ENCODE assay signal across 10 cellular contexts in genomic region chr22:29309332-29310064, GRCh38. TPM values are rescaled to one million over a fixed set of nuclear protein-coding genes. Genes with fewer than 3 reads are reported as not detected.
DNase-seq lines count a peak whose midpoint lies in the region; ATAC-seq, FAIRE-seq and TF ChIP-seq lines count a peak whose summit lies in the region.
"Had no signal": no experiment of that assay in that cellular context is flagged by ENCODE, and none has a peak within 500 bp of the region (broad histone marks: within the 10 kb centered on the region; RNA-seq: fewer than 3 reads in every experiment).

No MANE protein-coding gene starts in this region.

- H3K36me3 Mint-ChIP-seq in activated CD4-positive, alpha-beta memory T cell treated with anti-CD3 and anti-CD28 coated beads, Interleukin-2, amount 10 ng/mL, durations not matched to agents 7 days and 5 days (ENCODE audit: low read depth): peaks cover 8% of the 10 kb centered on the region
- H3K36me3 Mint-ChIP-seq in activated CD4-positive, alpha-beta memory T cell treated with anti-CD3 and anti-CD28 coated beads for 36 hours: no peaks in the 10 kb centered on the region

- FAIRE-seq in K562 (lab: Jason Lieb, UNC): no peak
- FAIRE-seq in H54 (lab: Jason Lieb, UNC): no peak

- peaks cover 9% of the 10 kb centered on the region; the same call in 1 of the 3 replicates for H3K36me3 ChIP-seq in K562 (ENCODE audit: control insufficient read depth, insufficient read depth, low read length)
- no peaks in the 10 kb centered on the region for H3K36me3 ChIP-seq in right lobe of liver
- H3K36me3 ChIP-seq in transverse colon: no peaks in the 10 kb centered on the region
- H3K36me3 ChIP-seq in BE2C: no peaks in the 10 kb centered on the region

- no peaks in the 10 kb centered on the region for H3K27me3 ChIP-seq in K562 (ENCODE audit: control insufficient read depth in 2 of 2, insufficient read depth in 2 of 2, low read length in 2 of 2)
- no peaks in the 10 kb centered on the region for H3K27me3 ChIP-seq in right lobe of liver
- peaks cover 13% of the 10 kb centered on the region for H3K27me3 ChIP-seq in transverse colon
- peaks cover 31% of the 10 kb centered on the region for H3K27me3 ChIP-seq in BE2C

- DNase-seq in activated CD4-positive, alpha-beta memory T cell treated with anti-CD3 and anti-CD28 coated beads, Interleukin-2, amount 10 ng/mL, durations not matched to agents 7 days and 5 days: no peak
- DNase-seq in activated CD4-positive, alpha-beta memory T cell treated with anti-CD3 and anti-CD28 coated beads for 36 hours: no peak
- DNase-seq in K562 (ENCODE audit: extremely low read depth in 1 of 4, low spot score in 3 of 4) (peak in 3 of 4 experiments; percentile 28 to 33 (median 32)), right lobe of liver (peak in 2 of 3 donors; percentile 38 to 55), transverse colon (peak; percentile 50), H54 (ENCODE audit: insufficient read length, low spot score) (no peak), BE2C (no peak)
- DNase-seq: NCI-H524 treated with DMSO at 0.1 percent for 48 hours had no signal

- CTCF ChIA-PET in activated CD4-positive, alpha-beta memory T cell treated with anti-CD3 and anti-CD28 coated beads, Interleukin-2, amount 10 ng/mL, durations not matched to agents 7 days and 5 days (lab: Charles Lee): no interaction called here
- CTCF ChIA-PET in activated CD4-positive, alpha-beta memory T cell treated with anti-CD3 and anti-CD28 coated beads for 36 hours (lab: Charles Lee): interaction anchor here (0.6 kb wide), 1 partner anchor 328 kb away, joined by 3 read pairs; no protein-coding TSS in a partner anchor
- CTCF ChIA-PET in K562 (lab: Yijun Ruan, JAX; ENCODE audit: low intra/inter-chr PET ratio): no interaction called here

- H3K9me3 ChIP-seq in K562 (replicated peaks; ENCODE audit: control insufficient read depth, insufficient read depth, low read depth, low read length): no peaks in the 10 kb centered on the region
- H3K9me3 ChIP-seq in right lobe of liver: no peaks in the 10 kb centered on the region
- H3K9me3 ChIP-seq in transverse colon: no peaks in the 10 kb centered on the region
- no peaks in the 10 kb centered on the region for H3K9me3 ChIP-seq in BE2C

- H3K4me1 ChIP-seq in K562 (replicated peaks in 1 of 2; ENCODE audit: control insufficient read depth in 2 of 2, insufficient read depth in 2 of 2, low read length in 2 of 2): peaks cover 14 to 88% of the 10 kb centered on the region in 2 experiments; a peak in 4 of 5 replicates
- H3K4me1 ChIP-seq in right lobe of liver: peaks cover 0 to 11% (median 6%) of the 10 kb centered on the region in 4 donors
- H3K4me1 ChIP-seq in transverse colon: peaks cover 54 to 80% (median 66%) of the 10 kb centered on the region in 4 donors
- peaks cover 7% of the 10 kb centered on the region for H3K4me1 ChIP-seq in BE2C

- peak overlapping the region in 1 of 2 experiments; percentile 95; a peak in 2 of 4 replicates for H3K9ac ChIP-seq in K562 (ENCODE audit: insufficient read depth in 1 of 2, low read depth in 2 of 2, low read length in 2 of 2)

- H3K4me3 ChIP-seq in K562 (no peak overlapping the region), right lobe of liver (no peak overlapping the region), transverse colon (no peak overlapping the region), BE2C (ENCODE audit: low read depth, low read length) (no peak overlapping the region)

- no peak overlapping the region for H2AFZ ChIP-seq in K562 (ENCODE audit: low read depth, low read length)

- no TSS peak for BruUV-seq in K562 (replicated peaks; lab: Mats Ljungman, UMichigan)

- ATAC-seq in K562: no peak
- ATAC-seq in right lobe of liver: no peak
- no peak for ATAC-seq in HG02852 (IDR thresholded peaks at IDR 0.05; ENCODE audit: unreplicated experiment)

- H3K4me2 ChIP-seq in K562 (ENCODE audit: insufficient read depth, low read length): peak overlapping the region; percentile 12; the same call in 1 of the 2 replicates

- WGBS in K562 (ENCODE audit: insufficient coverage, low coverage, missing lambda C conversion rate): 72% methylated on average over 12 of the region's 21 CpGs
- 93% methylated on average over 3 of the region's 21 CpGs for WGBS in right lobe of liver (ENCODE audit: insufficient coverage, low coverage, low lambda C conversion rate, missing lambda C conversion rate)
- 70% methylated on average over 20 of the region's 21 CpGs; no CpG with 5 or more reads in 1 of the 2 donors for WGBS in transverse colon (ENCODE audit: low coverage in 1 of 2), 2 donors

- TF ChIP-seq EP300 in K562 (IDR thresholded peaks at IDR 0.05; ENCODE audit: low read length) (no peak; the same call in 1 of the 2 replicates), transverse colon (IDR thresholded peaks at IDR 0.05; ENCODE audit: low read depth) (no peak)

- POLR2A ChIA-PET in activated CD4-positive, alpha-beta memory T cell treated with anti-CD3 and anti-CD28 coated beads, Interleukin-2, amount 10 ng/mL, durations not matched to agents 7 days and 5 days (lab: Charles Lee): interaction anchor here (0.9 to 2.6 kb wide), 3 partner anchors 35 to 529 kb away, joined by 3 to 6 read pairs (median 5); no protein-coding TSS in a partner anchor
- POLR2A ChIA-PET in activated CD4-positive, alpha-beta memory T cell treated with anti-CD3 and anti-CD28 coated beads for 36 hours (lab: Charles Lee): no interaction called here
- POLR2A ChIA-PET in K562 (lab: Yijun Ruan, JAX): no interaction called here

- no peaks in the 10 kb centered on the region for H3K9me1 ChIP-seq in K562 (ENCODE audit: control insufficient read depth, insufficient read depth, low read length)

- intact Hi-C loops in activated CD4-positive, alpha-beta memory T cell treated with anti-CD3 and anti-CD28 coated beads for 36 hours (cut with micrococcal nuclease): loop anchor here (5.0 kb wide), 1 partner anchor 42 kb away; the partner anchor contains the start of genes EWSR1 and RHBDD3
- intact Hi-C loops in K562 (cut with micrococcal nuclease) (no loop called here), right lobe of liver (cut with DNase I) (loop anchor here in 1 of 2 donors (10.0 kb wide), 1 partner anchor 45 kb away; no protein-coding TSS in a partner anchor), transverse colon (cut with DNase I; ENCODE audit: low total_unique reads) (no loop called here)

- peaks cover 27% of the 10 kb centered on the region for H3K27me3 Mint-ChIP-seq in activated CD4-positive, alpha-beta memory T cell treated with anti-CD3 and anti-CD28 coated beads, Interleukin-2, amount 10 ng/mL, durations not matched to agents 7 days and 5 days
- peaks cover 33% of the 10 kb centered on the region for H3K27me3 Mint-ChIP-seq in activated CD4-positive, alpha-beta memory T cell treated with anti-CD3 and anti-CD28 coated beads for 36 hours

- no peaks in the 10 kb centered on the region for H3K9me3 Mint-ChIP-seq in activated CD4-positive, alpha-beta memory T cell treated with anti-CD3 and anti-CD28 coated beads, Interleukin-2, amount 10 ng/mL, durations not matched to agents 7 days and 5 days
- no peaks in the 10 kb centered on the region for H3K9me3 Mint-ChIP-seq in activated CD4-positive, alpha-beta memory T cell treated with anti-CD3 and anti-CD28 coated beads for 36 hours

- H3K27ac ChIP-seq in K562 (ENCODE audit: extremely low read depth, low read depth, low read length) (no peak overlapping the region), right lobe of liver (no peak overlapping the region), transverse colon (peak overlapping the region; percentile 84 to 96 (median 90))

- TF ChIP-seq CTCF in K562 (IDR thresholded peaks at IDR 0.05 in 2 of 3, conservative IDR thresholded peaks at IDR 0.05 in 1 of 3; ENCODE audit: insufficient read depth in 2 of 3, low read depth in 1 of 3, low read length in 3 of 3): no peak
- no peak for TF ChIP-seq CTCF in right lobe of liver (IDR thresholded peaks at IDR 0.05)
- no peak for TF ChIP-seq CTCF in transverse colon (IDR thresholded peaks at IDR 0.05)
- TF ChIP-seq CTCF in BE2C (IDR thresholded peaks at IDR 0.05; ENCODE audit: low read depth, low read length): no peak

- H3K79me2 ChIP-seq in K562 (ENCODE audit: control insufficient read depth, insufficient read depth, low read length): peaks cover 18% of the 10 kb centered on the region

- TF ChIP-seq RAD21 in K562 (CRISPR knock-in tag; conservative IDR thresholded peaks at IDR 0.05 in 1 of 2, IDR thresholded peaks at IDR 0.05 in 1 of 2): no peak

- H3K27ac Mint-ChIP-seq in activated CD4-positive, alpha-beta memory T cell treated with anti-CD3 and anti-CD28 coated beads, Interleukin-2, amount 10 ng/mL, durations not matched to agents 7 days and 5 days: peak overlapping the region; percentile 73
- no peak overlapping the region for H3K27ac Mint-ChIP-seq in activated CD4-positive, alpha-beta memory T cell treated with anti-CD3 and anti-CD28 coated beads for 36 hours
- H3K27ac Mint-ChIP-seq: B cell had no signal

- in situ Hi-C loops in K562 (cut with MboI): no loop called here
- in situ Hi-C loops in transverse colon (cut with MboI; ENCODE audit: low pct_ligation_motif_present in 1 of 4, low pct_unique_long_range_greater_than_20kb in 1 of 4, low sequenced_read_pairs in 3 of 4): no loop called here

- H4K20me1 ChIP-seq in K562 (replicated peaks; ENCODE audit: control insufficient read depth, insufficient read depth, low read length): no peaks in the 10 kb centered on the region

- H3K4me1 Mint-ChIP-seq in activated CD4-positive, alpha-beta memory T cell treated with anti-CD3 and anti-CD28 coated beads, Interleukin-2, amount 10 ng/mL, durations not matched to agents 7 days and 5 days: peaks cover 68% of the 10 kb centered on the region
- H3K4me1 Mint-ChIP-seq in activated CD4-positive, alpha-beta memory T cell treated with anti-CD3 and anti-CD28 coated beads for 36 hours (ENCODE audit: low read depth): peaks cover 36% of the 10 kb centered on the region

- H3K4me3 Mint-ChIP-seq in activated CD4-positive, alpha-beta memory T cell treated with anti-CD3 and anti-CD28 coated beads, Interleukin-2, amount 10 ng/mL, durations not matched to agents 7 days and 5 days: peak overlapping the region; percentile 79
- H3K4me3 Mint-ChIP-seq in activated CD4-positive, alpha-beta memory T cell treated with anti-CD3 and anti-CD28 coated beads for 36 hours: no peak overlapping the region
- H3K4me3 Mint-ChIP-seq: B cell had no signal

- TF ChIP-seq POLR2A in K562 (conservative IDR thresholded peaks at IDR 0.05) (no peak), right lobe of liver (IDR thresholded peaks at IDR 0.05) (no peak), transverse colon (IDR thresholded peaks at IDR 0.05) (no peak), H54 (IDR thresholded peaks at IDR 0.05; ENCODE audit: low read depth, low read length) (no peak)

RNA-seq across cellular contexts. Expression of gene GAS2L1, which starts 3.0 kb away (rescaled TPM):
- 10 to 100 TPM; 22.5 to 23.4 TPM for total RNA-seq in activated CD4-positive, alpha-beta memory T cell treated with anti-CD3 and anti-CD28 coated beads, Interleukin-2, amount 10 ng/mL, durations not matched to agents 7 days and 5 days
- total RNA-seq in activated CD4-positive, alpha-beta memory T cell treated with anti-CD3 and anti-CD28 coated beads for 36 hours: 1 to 10 TPM; 1.3 to 1.4 TPM
- total RNA-seq in K562 (2011; cell fraction: chromatin; rRNA removed; ENCODE audit: low replicate concordance): 22.3 and 60.1 TPM in 2 replicates
- 28.4 and 30.7 TPM in 2 replicates for total RNA-seq in K562 (2011; cell fraction: nucleolus; rRNA removed)
- total RNA-seq in K562 (2011; cell fraction: nucleoplasm; rRNA removed): 27.4 and 41.5 TPM in 2 replicates
- total RNA-seq in K562 (2014; rRNA removed) (7.0 and 9.5 TPM in 2 replicates), K562 (2014; rRNA removed; fragmentation: Illumina TruSeq; extraction: Trizol) (1.3 and 1.5 TPM in 2 replicates), K562 (2015; rRNA removed; fragmentation: Illumina TruSeq; extraction: Trizol) (4.8 and 5.4 TPM in 2 replicates), K562 (2021) (19.7 and 21.4 TPM in 2 replicates), right lobe of liver (10 to 100 TPM in 4 of 6 experiments, 1 to 10 TPM in 2; 8.9 to 15.8 (median 11.5) TPM), transverse colon (10 to 100 TPM; 21.1 to 81.0 (median 43.6) TPM)
- polyA plus RNA-seq in K562 (2011; rRNA removed) (3.2 and 5.1 TPM in 2 replicates), K562 (2014; fragmentation: Illumina TruSeq; extraction: Trizol) (2.4 and 6.6 TPM in 2 replicates), K562 (2014; fragmentation: Nextera tagmentation; extraction: Ambion mirVana) (under 1 TPM; 0.56 to 0.94 TPM), K562 (2014; rRNA removed) (14.3 and 17.2 TPM in 2 replicates)
- 4.3 and 19.2 TPM in 2 replicates for polyA plus RNA-seq in K562 (2011; cell fraction: cytosol; rRNA removed)
- polyA plus RNA-seq in K562 (2011; cell fraction: nucleus; rRNA removed): 22.5 and 43.5 TPM in 2 replicates
- 8.3 and 13.9 TPM in 2 replicates for polyA plus RNA-seq in K562 (2012)
- 0.66 and 3.1 TPM in 2 replicates for polyA minus RNA-seq in K562 (2011; rRNA and poly(A)+ RNA removed)
- polyA minus RNA-seq in K562 (2011; cell fraction: cytosol; rRNA and poly(A)+ RNA removed): 6.4 and 6.5 TPM in 2 replicates
- polyA minus RNA-seq in K562 (2011; cell fraction: nucleus; rRNA and poly(A)+ RNA removed): 9.4 and 9.8 TPM in 2 replicates
- polyA plus RNA-seq in BE2C (2012; ENCODE audit: insufficient read depth, insufficient read length, low read depth): 4.2 TPM
- total RNA-seq: B cell had no signal

RNA-seq across cellular contexts. Expression of gene RASL10A, which starts 6.0 kb away (rescaled TPM):
- under 1 TPM; 0.38 to 0.78 TPM for total RNA-seq in activated CD4-positive, alpha-beta memory T cell treated with anti-CD3 and anti-CD28 coated beads, Interleukin-2, amount 10 ng/mL, durations not matched to agents 7 days and 5 days
- under 1 TPM in 1 of 2 experiments, not detected in 1; 0.62 TPM for total RNA-seq in activated CD4-positive, alpha-beta memory T cell treated with anti-CD3 and anti-CD28 coated beads for 36 hours
- total RNA-seq in K562 (2011; cell fraction: chromatin; rRNA removed; ENCODE audit: low replicate concordance): 1.7 TPM in 1 of 2 replicates, not detected in the other
- total RNA-seq in K562 (2011; cell fraction: nucleolus; rRNA removed): 1.3 and 1.6 TPM in 2 replicates
- total RNA-seq in K562 (2011; cell fraction: nucleoplasm; rRNA removed): 0.95 and 1.1 TPM in 2 replicates
- total RNA-seq in K562 (2014; rRNA removed): 0.53 and 0.95 TPM in 2 replicates
- 0.25 TPM in 1 of 2 replicates, not detected in the other for total RNA-seq in K562 (2014; rRNA removed; fragmentation: Illumina TruSeq; extraction: Trizol)
- not detected in 2 replicates for total RNA-seq in K562 (2015; rRNA removed; fragmentation: Illumina TruSeq; extraction: Trizol)
- total RNA-seq in K562 (2021): 0.49 and 0.60 TPM in 2 replicates
- polyA plus RNA-seq in K562 (2011; rRNA removed): 0.37 and 0.40 TPM in 2 replicates
- polyA plus RNA-seq in K562 (2011; cell fraction: cytosol; rRNA removed): 0.10 and 2.2 TPM in 2 replicates
- polyA plus RNA-seq in K562 (2011; cell fraction: nucleus; rRNA removed): 0.86 and 3.9 TPM in 2 replicates
- 0.29 and 0.35 TPM in 2 replicates for polyA plus RNA-seq in K562 (2012)
- not detected in 2 replicates for polyA plus RNA-seq in K562 (2014; fragmentation: Illumina TruSeq; extraction: Trizol)
- polyA plus RNA-seq in K562 (2014; fragmentation: Nextera tagmentation; extraction: Ambion mirVana): under 1 TPM in 1 of 2 experiments, not detected in 1; 0.17 TPM
- polyA plus RNA-seq in K562 (2014; rRNA removed): 0.54 and 1.2 TPM in 2 replicates
- not detected in 2 replicates for polyA minus RNA-seq in K562 (2011; rRNA and poly(A)+ RNA removed)
- polyA minus RNA-seq in K562 (2011; cell fraction: cytosol; rRNA and poly(A)+ RNA removed): not detected in 2 replicates
- 0.67 TPM in 1 of 2 replicates, not detected in the other for polyA minus RNA-seq in K562 (2011; cell fraction: nucleus; rRNA and poly(A)+ RNA removed)
- 1 to 10 TPM in 3 of 6 experiments, under 1 TPM in 3; 0.32 to 1.2 (median 0.87) TPM for total RNA-seq in right lobe of liver
- total RNA-seq in transverse colon: 1 to 10 TPM in 3 of 4 donors, not detected in 1; 1.2 to 5.0 (median 2.4) TPM
- not detected for polyA plus RNA-seq in BE2C (2012; ENCODE audit: insufficient read depth, insufficient read length, low read depth)

RNA-seq across cellular contexts. Expression of gene EWSR1, which starts 41.4 kb away (rescaled TPM):
- total RNA-seq in activated CD4-positive, alpha-beta memory T cell treated with anti-CD3 and anti-CD28 coated beads, Interleukin-2, amount 10 ng/mL, durations not matched to agents 7 days and 5 days: 100 to 1,000 TPM; 308 to 311 TPM
- total RNA-seq in activated CD4-positive, alpha-beta memory T cell treated with anti-CD3 and anti-CD28 coated beads for 36 hours: 100 to 1,000 TPM; 286 to 302 TPM
- 290 and 407 TPM in 2 replicates for total RNA-seq in K562 (2011; cell fraction: chromatin; rRNA removed; ENCODE audit: low replicate concordance)
- 162 and 182 TPM in 2 replicates for total RNA-seq in K562 (2011; cell fraction: nucleolus; rRNA removed)
- 269 and 319 TPM in 2 replicates for total RNA-seq in K562 (2011; cell fraction: nucleoplasm; rRNA removed)
- total RNA-seq in K562 (2014; rRNA removed): 283 and 302 TPM in 2 replicates
- 131 and 132 TPM in 2 replicates for total RNA-seq in K562 (2014; rRNA removed; fragmentation: Illumina TruSeq; extraction: Trizol)
- 172 and 181 TPM in 2 replicates for total RNA-seq in K562 (2015; rRNA removed; fragmentation: Illumina TruSeq; extraction: Trizol)
- 233 and 254 TPM in 2 replicates for total RNA-seq in K562 (2021)
- 239 and 279 TPM in 2 replicates for polyA plus RNA-seq in K562 (2011; rRNA removed)
- polyA plus RNA-seq in K562 (2011; cell fraction: cytosol; rRNA removed): 452 and 650 TPM in 2 replicates
- polyA plus RNA-seq in K562 (2011; cell fraction: nucleus; rRNA removed): 519 and 665 TPM in 2 replicates
- polyA plus RNA-seq in K562 (2012): 205 and 340 TPM in 2 replicates
- 375 and 450 TPM in 2 replicates for polyA plus RNA-seq in K562 (2014; fragmentation: Illumina TruSeq; extraction: Trizol)
- polyA plus RNA-seq in K562 (2014; fragmentation: Nextera tagmentation; extraction: Ambion mirVana): 100 to 1,000 TPM in 1 of 2 experiments, 10 to 100 TPM in 1; 83.3 to 101 TPM
- polyA plus RNA-seq in K562 (2014; rRNA removed): 245 and 263 TPM in 2 replicates
- polyA minus RNA-seq in K562 (2011; rRNA and poly(A)+ RNA removed): 228 and 290 TPM in 2 replicates
- 181 and 192 TPM in 2 replicates for polyA minus RNA-seq in K562 (2011; cell fraction: cytosol; rRNA and poly(A)+ RNA removed)
- polyA minus RNA-seq in K562 (2011; cell fraction: nucleus; rRNA and poly(A)+ RNA removed): 106 and 173 TPM in 2 replicates
- 100 to 1,000 TPM in 3 of 6 experiments, 10 to 100 TPM in 3; 75.0 to 112 (median 98.2) TPM for total RNA-seq in right lobe of liver
- 100 to 1,000 TPM; 196 to 318 (median 205) TPM for total RNA-seq in transverse colon
- polyA plus RNA-seq in BE2C (2012; ENCODE audit: insufficient read depth, insufficient read length, low read depth): 451 TPM

RNA-seq across cellular contexts. Expression of gene RHBDD3, which starts 41.7 kb away (rescaled TPM):
- total RNA-seq in activated CD4-positive, alpha-beta memory T cell treated with anti-CD3 and anti-CD28 coated beads, Interleukin-2, amount 10 ng/mL, durations not matched to agents 7 days and 5 days: 10 to 100 TPM; 27.8 to 28.8 TPM
- total RNA-seq in activated CD4-positive, alpha-beta memory T cell treated with anti-CD3 and anti-CD28 coated beads for 36 hours: 10 to 100 TPM; 20.2 to 21.1 TPM
- total RNA-seq in K562 (2011; cell fraction: chromatin; rRNA removed; ENCODE audit: low replicate concordance): 10.9 and 42.9 TPM in 2 replicates
- total RNA-seq in K562 (2011; cell fraction: nucleolus; rRNA removed): 47.1 and 51.4 TPM in 2 replicates
- total RNA-seq in K562 (2011; cell fraction: nucleoplasm; rRNA removed): 27.9 and 28.5 TPM in 2 replicates
- 30.9 and 37.1 TPM in 2 replicates for total RNA-seq in K562 (2014; rRNA removed)
- total RNA-seq in K562 (2014; rRNA removed; fragmentation: Illumina TruSeq; extraction: Trizol): 7.3 and 8.5 TPM in 2 replicates
- total RNA-seq in K562 (2015; rRNA removed; fragmentation: Illumina TruSeq; extraction: Trizol): 18.0 and 20.8 TPM in 2 replicates
- total RNA-seq in K562 (2021): 29.9 and 30.3 TPM in 2 replicates
- 14.0 and 17.4 TPM in 2 replicates for polyA plus RNA-seq in K562 (2011; rRNA removed)
- 21.8 and 63.3 TPM in 2 replicates for polyA plus RNA-seq in K562 (2011; cell fraction: cytosol; rRNA removed)
- 18.2 and 35.0 TPM in 2 replicates for polyA plus RNA-seq in K562 (2011; cell fraction: nucleus; rRNA removed)
- 22.9 and 35.2 TPM in 2 replicates for polyA plus RNA-seq in K562 (2012)
- polyA plus RNA-seq in K562 (2014; fragmentation: Illumina TruSeq; extraction: Trizol): 10.2 and 20.1 TPM in 2 replicates
- 1 to 10 TPM in 1 of 2 experiments, under 1 TPM in 1; 0.32 to 1.2 TPM for polyA plus RNA-seq in K562 (2014; fragmentation: Nextera tagmentation; extraction: Ambion mirVana)
- polyA plus RNA-seq in K562 (2014; rRNA removed): 35.6 and 39.3 TPM in 2 replicates
- 2.8 and 5.3 TPM in 2 replicates for polyA minus RNA-seq in K562 (2011; rRNA and poly(A)+ RNA removed)
- 9.1 and 13.8 TPM in 2 replicates for polyA minus RNA-seq in K562 (2011; cell fraction: cytosol; rRNA and poly(A)+ RNA removed)
- polyA minus RNA-seq in K562 (2011; cell fraction: nucleus; rRNA and poly(A)+ RNA removed): 10.9 and 11.4 TPM in 2 replicates
- 10 to 100 TPM in 5 of 6 experiments, 1 to 10 TPM in 1; 9.7 to 35.3 (median 14.7) TPM for total RNA-seq in right lobe of liver
- 100 to 1,000 TPM in 1 of 4 donors, 10 to 100 TPM in 3; 20.9 to 131 (median 31.5) TPM for total RNA-seq in transverse colon
- 79.5 TPM for polyA plus RNA-seq in BE2C (2012; ENCODE audit: insufficient read depth, insufficient read length, low read depth)

Comparison
In these comparisons a context has a peak if more than half of its experiments do, and no peak if none do; other contexts are left out.
1. DNase-seq: peak in K562 (3 of 4), right lobe of liver (2 of 3) and transverse colon (single experiment); none in activated CD4-positive, alpha-beta memory T cell treated with anti-CD3 and anti-CD28 coated beads, Interleukin-2, amount 10 ng/mL, durations not matched to agents 7 days and 5 days (single experiment), activated CD4-positive, alpha-beta memory T cell treated with anti-CD3 and anti-CD28 coated beads for 36 hours (single experiment), H54 (single experiment) and BE2C (single experiment).
2. H3K27ac ChIP-seq: peak in transverse colon (4 of 4); none in K562 (single experiment) and right lobe of liver (0 of 3).